10 cellular contexts compared by ENCODE assay signal in genomic region chr12:52116227-52117125, GRCh38. TPM values are rescaled to one million over a fixed set of nuclear protein-coding genes. Genes with fewer than 3 reads are reported as not detected.
DNase-seq lines count a peak whose midpoint lies in the region; TF ChIP-seq lines count a peak whose summit lies in the region.
"Not testable (repeated sequence)": the region's sequence is repeated elsewhere in the genome, so short reads cannot be mapped to it uniquely, and the experiment has no call there.
"Had no signal": no experiment of that assay in that cellular context is flagged by ENCODE, and none has a peak within 500 bp of the region (broad histone marks: within the 10 kb centered on the region; RNA-seq: fewer than 3 reads in every experiment).

No MANE protein-coding gene starts in this region.

- not testable (repeated sequence) for H3K4me3 Mint-ChIP-seq in CD8-positive, alpha-beta memory T cell; activated CD4-positive, alpha-beta T cell treated with anti-CD3 and anti-CD28 coated beads, Interleukin-2, amount 10 ng/mL, durations not matched to agents 7 days and 5 days

- peaks cover 61% of the 10 kb centered on the region for H3K79me2 ChIP-seq in OCI-LY7 (ENCODE audit: insufficient read depth, low read depth, low read length)

- H4K20me1 ChIP-seq in OCI-LY7 (ENCODE audit: insufficient read depth, low read length), result not testable (repeated sequence)

- CTCF ChIA-PET in CD8-positive, alpha-beta memory T cell (lab: Charles Lee), result interaction anchor here (0.8 to 1.4 kb wide), 4 partner anchors 8 to 92 kb away, joined by 3 to 4 read pairs (median 4); no protein-coding TSS in a partner anchor
- CTCF ChIA-PET in OCI-LY7 (lab: Charles Lee; ENCODE audit: unreplicated experiment), result interaction anchor here (0.6 to 4.9 kb wide), 3 partner anchors 29 to 90 kb away, joined by 3 to 50 read pairs (median 6); no protein-coding TSS in a partner anchor
- CTCF ChIA-PET in activated CD4-positive, alpha-beta T cell treated with anti-CD3 and anti-CD28 coated beads, Interleukin-2, amount 10 ng/mL, durations not matched to agents 7 days and 5 days (lab: Charles Lee), result interaction anchor here (0.8 to 3.4 kb wide), 3 partner anchors 89 to 123 kb away, joined by 3 to 33 read pairs (median 3); no protein-coding TSS in a partner anchor

- H3K4me2 ChIP-seq in OCI-LY7 (ENCODE audit: low read length), result peak overlapping the region; percentile 92

- peak; percentile 71 for TF ChIP-seq CTCF in OCI-LY7 (conservative IDR thresholded peaks at IDR 0.05; ENCODE audit: low read length)

- DNase-seq in CD8-positive, alpha-beta memory T cell, result peak in 4 of 5 donors; percentile 24 to 70 (median 32)
- peak; percentile 88 for DNase-seq in HT-29 (ENCODE audit: low spot score)
- DNase-seq in OCI-LY7 (ENCODE audit: low spot score), result peak; percentile 79
- peak; percentile 60 for DNase-seq in activated CD4-positive, alpha-beta T cell treated with anti-CD3 and anti-CD28 coated beads, Interleukin-2, amount 10 ng/mL, durations not matched to agents 7 days and 5 days
- peak; percentile 64 for DNase-seq in activated effector memory CD4-positive, alpha-beta T cell treated with Interleukin-2 at 50 U/mL for 16 hours
- peak; percentile 53 for DNase-seq in glomerular visceral epithelial cell (ENCODE audit: extremely low spot score)
- peak; percentile 59 for DNase-seq in renal cortical epithelial cell (ENCODE audit: low read depth)
- peak; percentile 33 for DNase-seq in stimulated activated CD8-positive, alpha-beta memory T cell treated with anti-CD3 and anti-CD28 coated beads, Interleukin-4, amount 100 ng/mL, for 24 hours (ENCODE audit: low read depth)

- H3K9me3 ChIP-seq in CD8-positive, alpha-beta memory T cell (ENCODE audit: low read length); OCI-LY7 (ENCODE audit: low read length): not testable (repeated sequence)

- BruUV-seq in OCI-LY7 (replicated peaks; lab: Mats Ljungman, UMichigan), result not testable (repeated sequence)

- not testable (repeated sequence) for H3K9me3 Mint-ChIP-seq in CD8-positive, alpha-beta memory T cell; activated CD4-positive, alpha-beta T cell treated with anti-CD3 and anti-CD28 coated beads, Interleukin-2, amount 10 ng/mL, durations not matched to agents 7 days and 5 days

- peaks cover 6 to 18% (median 8%) of the 10 kb centered on the region in 3 donors for H3K4me1 Mint-ChIP-seq in CD8-positive, alpha-beta memory T cell
- H3K4me1 Mint-ChIP-seq in activated CD4-positive, alpha-beta T cell treated with anti-CD3 and anti-CD28 coated beads, Interleukin-2, amount 10 ng/mL, durations not matched to agents 7 days and 5 days, result peaks cover 28% of the 10 kb centered on the region

- peaks cover 6 to 30% of the 10 kb centered on the region in 2 donors for H3K27me3 Mint-ChIP-seq in CD8-positive, alpha-beta memory T cell
- H3K27me3 Mint-ChIP-seq in activated CD4-positive, alpha-beta T cell treated with anti-CD3 and anti-CD28 coated beads, Interleukin-2, amount 10 ng/mL, durations not matched to agents 7 days and 5 days, result peaks cover 14% of the 10 kb centered on the region

- peak overlapping the region in 2 of 8 donors; percentile 23 to 46 for H3K27ac Mint-ChIP-seq in CD8-positive, alpha-beta memory T cell
- not testable (repeated sequence) for H3K27ac Mint-ChIP-seq in activated CD4-positive, alpha-beta T cell treated with anti-CD3 and anti-CD28 coated beads, Interleukin-2, amount 10 ng/mL, durations not matched to agents 7 days and 5 days

- H3K27ac ChIP-seq in CD8-positive, alpha-beta memory T cell (ENCODE audit: low read depth, low read length), result not testable (repeated sequence)
- peak overlapping the region; percentile 95 for H3K27ac ChIP-seq in OCI-LY7 (ENCODE audit: low read depth, low read length, poor library complexity, severe bottlenecking)

- POLR2A ChIA-PET in CD8-positive, alpha-beta memory T cell (lab: Charles Lee); activated CD4-positive, alpha-beta T cell treated with anti-CD3 and anti-CD28 coated beads, Interleukin-2, amount 10 ng/mL, durations not matched to agents 7 days and 5 days (lab: Charles Lee): not testable (repeated sequence)
- POLR2A ChIA-PET in OCI-LY7 (lab: Charles Lee), result interaction anchor here (0.8 to 4.4 kb wide), 5 partner anchors 11 to 91 kb away, joined by 3 to 22 read pairs (median 5); no protein-coding TSS in a partner anchor

- not testable (repeated sequence) for H3K27me3 ChIP-seq in CD8-positive, alpha-beta memory T cell (ENCODE audit: insufficient read depth, low read length, poor library complexity, severe bottlenecking)

- H3K4me1 ChIP-seq in CD8-positive, alpha-beta memory T cell (ENCODE audit: insufficient read depth, low read length), result not testable (repeated sequence)
- peaks cover 51% of the 10 kb centered on the region for H3K4me1 ChIP-seq in OCI-LY7 (ENCODE audit: insufficient read depth, low read length, poor library complexity, severe bottlenecking)

- intact Hi-C loops in OCI-LY7 (cut with micrococcal nuclease; ENCODE audit: unreplicated experiment), result not testable (repeated sequence)

- H2AFZ ChIP-seq in OCI-LY7 (ENCODE audit: low read length), result not testable (repeated sequence)

- not testable (repeated sequence) for H3K36me3 ChIP-seq in CD8-positive, alpha-beta memory T cell (ENCODE audit: insufficient read depth, low read length)
- peaks cover 47% of the 10 kb centered on the region for H3K36me3 ChIP-seq in OCI-LY7 (ENCODE audit: insufficient read depth, low read length)

- H3K36me3 Mint-ChIP-seq in CD8-positive, alpha-beta memory T cell; activated CD4-positive, alpha-beta T cell treated with anti-CD3 and anti-CD28 coated beads, Interleukin-2, amount 10 ng/mL, durations not matched to agents 7 days and 5 days (ENCODE audit: low read depth): not testable (repeated sequence)

- H3K9me2 ChIP-seq in OCI-LY7 (ENCODE audit: insufficient read depth, low read length), result not testable (repeated sequence)

- not testable (repeated sequence) for H3K4me3 ChIP-seq in CD8-positive, alpha-beta memory T cell (ENCODE audit: low read length)
- H3K4me3 ChIP-seq in OCI-LY7 (ENCODE audit: low read depth, low read length, poor library complexity, severe bottlenecking), result peak overlapping the region; percentile 71

RNA-seq across cellular contexts. Expression of gene SMIM41, which starts 37.0 kb away (rescaled TPM):
- total RNA-seq in CD8-positive, alpha-beta memory T cell, result not detected
- polyA plus RNA-seq in CD8-positive, alpha-beta memory T cell, result not detected
- not detected in 2 replicates for total RNA-seq in HT-29 (2014; rRNA removed; shearing (Covaris generic))
- not detected in 2 replicates for total RNA-seq in OCI-LY7 (2014; rRNA removed; shearing (Covaris generic))
- total RNA-seq in OCI-LY7 (2022) (not detected in 2 replicates), renal cortical epithelial cell (0.15 TPM in 1 of 2 replicates, not detected in the other)
- total RNA-seq in activated CD4-positive, alpha-beta T cell treated with anti-CD3 and anti-CD28 coated beads, Interleukin-2, amount 10 ng/mL, durations not matched to agents 7 days and 5 days, result not detected
- total RNA-seq: natural killer cell, skeletal muscle tissue had no signal

RNA-seq across cellular contexts. Expression of gene ATG101, which starts 46.7 kb away (rescaled TPM):
- total RNA-seq in CD8-positive, alpha-beta memory T cell, result 10 to 100 TPM; 49.7 to 56.2 TPM
- polyA plus RNA-seq in CD8-positive, alpha-beta memory T cell, result 25.5 TPM
- total RNA-seq in HT-29 (2014; rRNA removed; shearing (Covaris generic)), result 105 and 114 TPM in 2 replicates
- 53.9 and 65.5 TPM in 2 replicates for total RNA-seq in OCI-LY7 (2014; rRNA removed; shearing (Covaris generic))
- 30.7 and 38.0 TPM in 2 replicates for total RNA-seq in OCI-LY7 (2022)
- total RNA-seq in activated CD4-positive, alpha-beta T cell treated with anti-CD3 and anti-CD28 coated beads, Interleukin-2, amount 10 ng/mL, durations not matched to agents 7 days and 5 days, result 10 to 100 TPM; 28.3 to 30.4 TPM
- 59.6 and 113 TPM in 2 replicates for total RNA-seq in renal cortical epithelial cell

Comparison
In these comparisons a context has a peak if more than half of its experiments do, and no peak if none do; other contexts are left out.
1. DNase-seq: peak in every context shown above with its lines; median percentile 88 in HT-29; 79 in OCI-LY7; 64 in activated effector memory CD4-positive, alpha-beta T cell treated with Interleukin-2 at 50 U/mL for 16 hours; 60 in activated CD4-positive, alpha-beta T cell treated with anti-CD3 and anti-CD28 coated beads, Interleukin-2, amount 10 ng/mL, durations not matched to agents 7 days and 5 days; 59 in renal cortical epithelial cell; 53 in glomerular visceral epithelial cell; 33 in stimulated activated CD8-positive, alpha-beta memory T cell treated with anti-CD3 and anti-CD28 coated beads, Interleukin-4, amount 100 ng/mL, for 24 hours; 32 in CD8-positive, alpha-beta memory T cell.